Comparison of ENCODE assay signal across 11 cellular contexts in the genomic region with DNA sequence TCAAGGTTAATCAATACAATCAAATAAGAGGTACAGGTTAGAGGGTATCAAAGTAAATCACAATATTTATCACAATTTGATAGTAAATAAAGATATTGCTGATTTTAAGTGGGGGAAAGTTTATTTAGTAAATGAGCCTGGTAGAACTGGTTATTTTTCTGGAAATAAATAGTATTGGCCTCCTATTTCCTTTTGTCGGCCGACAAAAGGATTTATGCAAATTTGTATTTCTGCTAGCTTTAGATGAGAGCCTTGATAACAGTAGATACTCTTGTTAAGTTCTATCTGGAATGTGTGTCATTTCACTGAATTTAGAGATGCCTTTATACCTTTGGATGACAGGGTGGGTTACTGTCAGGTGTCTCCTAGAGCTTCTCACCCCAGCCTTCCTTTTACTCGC. TPM values are rescaled to one million over a fixed set of nuclear protein-coding genes. Genes with fewer than 3 reads are reported as not detected.
"Had no signal": no experiment of that assay in that cellular context is flagged by ENCODE, and none has a peak within 500 bp of the region (broad histone marks: within the 10 kb centered on the region; RNA-seq: fewer than 3 reads in every experiment).

No MANE protein-coding gene starts in this region.

- FAIRE-seq: H1, H54 had no signal

- H3K4me3 ChIP-seq: GM23248, GM23338, HAP-1 had no signal

- H2AFZ ChIP-seq: GM23248, GM23338 had no signal

- H3K4me1 ChIP-seq: HAP-1 had no signal

- ATAC-seq: GM23338, HCT116 had no signal

- H3K9ac ChIP-seq: GM23248 had no signal

- DNase-seq: GM23248, GOT3, H7, H9, HFFc6 had no signal

- H3K4me2 ChIP-seq: GM23338 had no signal

- H3K36me3 ChIP-seq: HAP-1 had no signal

- H3K27ac ChIP-seq: GM23248 had no signal

- H3K9me3 ChIP-seq: HAP-1 had no signal

RNA-seq across cellular contexts. Expression of a gene that starts 17.8 kb away (rescaled TPM):
- total RNA-seq: GM23248, GM23338, H4, H7, HFFc6 had no signal
- polyA plus RNA-seq: GM23248 had no signal

RNA-seq across cellular contexts. Expression of a gene that starts 52.8 kb away (rescaled TPM):
- total RNA-seq: GM23248, GM23338, H1, H4, HFFc6 had no signal
- polyA plus RNA-seq: GM23248, GM23338 had no signal
